8 cellular contexts compared by ENCODE assay signal in the genomic region with DNA sequence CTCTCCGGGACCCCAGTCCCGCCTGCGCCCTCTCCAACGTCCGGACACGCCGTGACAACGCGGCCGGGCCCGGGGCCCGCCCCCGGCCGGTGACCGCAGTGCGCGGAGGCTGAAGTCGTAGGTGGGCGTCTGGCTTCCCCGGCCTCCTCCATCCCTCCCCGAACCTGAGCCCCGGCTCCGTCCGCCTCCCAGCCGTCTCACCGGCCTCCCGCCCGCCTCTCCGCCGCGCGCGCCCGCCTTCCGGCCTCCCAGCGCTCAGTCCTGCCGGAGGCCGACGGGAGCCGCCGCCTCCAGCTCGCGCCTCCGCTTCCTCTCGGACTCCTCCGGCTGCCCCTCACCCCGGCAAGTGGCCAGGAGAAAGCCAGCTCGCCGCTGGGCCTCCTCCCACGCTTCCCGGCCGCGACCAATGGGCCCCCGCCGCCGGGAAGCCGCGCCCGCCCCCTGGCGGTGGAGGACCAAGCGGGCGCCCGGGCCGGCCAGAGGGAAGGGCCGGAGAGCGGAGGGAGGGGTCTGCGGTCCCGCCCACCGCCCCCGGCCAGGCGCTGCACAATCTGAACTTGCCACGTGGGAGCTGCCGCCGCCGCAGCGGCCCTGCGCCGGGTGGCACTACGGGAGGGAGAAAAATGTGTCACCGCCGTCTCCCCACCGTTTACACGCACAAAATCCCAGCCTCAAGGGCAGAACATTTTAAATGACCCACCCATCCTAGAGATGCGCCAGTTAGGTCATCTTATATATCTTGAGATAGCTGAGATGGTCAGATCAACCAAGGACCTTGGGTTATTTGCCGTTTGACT. TPM values are rescaled to one million over a fixed set of nuclear protein-coding genes. Genes with fewer than 3 reads are reported as not detected.
A peak's percentile ranks its signal among the peaks of the same experiment; 100 is the strongest.
DNase-seq lines count a peak whose midpoint lies in the region; FAIRE-seq and TF ChIP-seq lines count a peak whose summit lies in the region.

FAM3C (minus strand) TSS at position 348 of the 797 bp plus-strand sequence. CDS start 13,339 bp downstream, outside the sequence.

- H3K9me3 ChIP-seq in H9 (ENCODE audit: control insufficient read depth, low read depth, low read length) (no peaks in the 10 kb centered on the region), SJCRH30 (replicated peaks) (no peaks in the 10 kb centered on the region), neutrophil (no peaks in the 10 kb centered on the region)

- H3K27me3 Mint-ChIP-seq in H9 (ENCODE audit: low read depth) = no peaks in the 10 kb centered on the region

- H3K9me3 Mint-ChIP-seq in H9 = no peaks in the 10 kb centered on the region

- H4K20me1 ChIP-seq in H9 (ENCODE audit: control insufficient read depth, insufficient read depth, insufficient read length) = no peaks in the 10 kb centered on the region

- no peak within 1 kb of the TSS for H3K56ac ChIP-seq in H9 (ENCODE audit: insufficient read length, low read depth, low read length)

- FAIRE-seq in frontal cortex (lab: Jason Lieb, UNC) = no peak

- DNase-seq in GF-D8 (lab: John Stamatoyannopoulos, UW) = peak; percentile 59
- DNase-seq in H9 = peak; percentile 92
- peak; percentile 94 for DNase-seq in M059J (ENCODE audit: low read depth)
- peak; percentile 94 to 95 for DNase-seq in SJCRH30
- peak; percentile 54 to 63 (median 58) for DNase-seq in activated naive CD4-positive, alpha-beta T cell (lab: John Stamatoyannopoulos, UW)
- peak; percentile 94 to 95 for DNase-seq in frontal cortex (ENCODE audit: low spot score in 2 of 2)
- DNase-seq in substantia nigra (lab: John Stamatoyannopoulos, UW) = peak; percentile 38 to 96 (median 84)

- TF ChIP-seq CTCF in H9 (conservative IDR thresholded peaks at IDR 0.05) (peak; percentile 96), neutrophil (IDR thresholded peaks at IDR 0.05) (peak; percentile 78)

- H3K27me3 ChIP-seq in H9 (ENCODE audit: insufficient read depth, low read length) (no peaks in the 10 kb centered on the region), SJCRH30 (no peaks in the 10 kb centered on the region), neutrophil (peaks cover 19% of the 10 kb centered on the region)

- no peak within 1 kb of the TSS for H3T11ph ChIP-seq in H9 (ENCODE audit: low read length)

- H3K14ac ChIP-seq in H9 (ENCODE audit: insufficient read depth, low read length) = peak within 1 kb of the TSS; percentile 85

- H3K27ac ChIP-seq in H9 (ENCODE audit: insufficient read length, low read depth, low read length) = no peak within 1 kb of the TSS
- H3K27ac ChIP-seq in SJCRH30 = peak within 1 kb of the TSS; percentile 83
- H3K27ac ChIP-seq in neutrophil = no peak within 1 kb of the TSS
- peak within 1 kb of the TSS; percentile 71 for H3K27ac ChIP-seq in substantia nigra (ENCODE audit: low read depth, low read length, poor library complexity, severe bottlenecking)

- H3K4me2 ChIP-seq in H9 (ENCODE audit: insufficient read depth, insufficient read length, low read length) = peak within 1 kb of the TSS; percentile 59

- H3K36me3 Mint-ChIP-seq in H9 (ENCODE audit: insufficient read depth in 1 of 3, low read depth in 3 of 3) = peaks cover 12 to 15% (median 13%) of the 10 kb centered on the region in 3 experiments

- H2BK5ac ChIP-seq in H9 (ENCODE audit: insufficient read length, low read length) = no peak within 1 kb of the TSS

- H3K4me1 ChIP-seq in H9 (ENCODE audit: insufficient read depth, low read length) (no peaks in the 10 kb centered on the region), SJCRH30 (peaks cover 14% of the 10 kb centered on the region), neutrophil (ENCODE audit: control insufficient read depth in 1 of 2, insufficient read depth in 1 of 2, low read depth in 1 of 2, low read length in 1 of 2) (peaks cover 8 to 12% of the 10 kb centered on the region in 2 experiments)

- H3K4ac ChIP-seq in H9 (ENCODE audit: low read depth, low read length) = no peak within 1 kb of the TSS

- H4K8ac ChIP-seq in H9 (replicated peaks; ENCODE audit: insufficient read length, low read depth, low read length) = no peak within 1 kb of the TSS

- no peak within 1 kb of the TSS for H4K5ac ChIP-seq in H9 (ENCODE audit: insufficient read length, low read depth, low read length)

- peak within 1 kb of the TSS; percentile 59 for H3K18ac ChIP-seq in H9 (ENCODE audit: insufficient read length, low read depth, low read length)

- peak within 1 kb of the TSS in 2 of 3 experiments; percentile 93 to 95; a peak in 5 of 7 replicates for H3K27ac Mint-ChIP-seq in H9

- no peak within 1 kb of the TSS for H4K91ac ChIP-seq in H9 (ENCODE audit: insufficient read length, low read depth, low read length)

- H2AK5ac ChIP-seq in H9 (ENCODE audit: insufficient read length, low read length) = no peak within 1 kb of the TSS

- no peak within 1 kb of the TSS for H3K23ac ChIP-seq in H9 (ENCODE audit: insufficient read length, low read depth, low read length)

- peaks cover 15% of the 10 kb centered on the region; the same call in 1 of the 2 replicates for H3K36me3 ChIP-seq in SJCRH30
- no peaks in the 10 kb centered on the region for H3K36me3 ChIP-seq in neutrophil

- H3K9ac ChIP-seq in H9 (ENCODE audit: extremely low read depth, insufficient read length, low read length) = peak within 1 kb of the TSS; percentile 68

- H2BK120ac ChIP-seq in H9 (ENCODE audit: low read depth, low read length, poor library complexity, severe bottlenecking) = no peak within 1 kb of the TSS

- H2AFZ ChIP-seq in H9 (ENCODE audit: low read length) = peak within 1 kb of the TSS; percentile 34

- peaks cover 3% of the 10 kb centered on the region for H3K23me2 ChIP-seq in H9 (ENCODE audit: insufficient read length, low read depth, low read length, poor library complexity, severe bottlenecking)

- peaks cover 4% of the 10 kb centered on the region for H3K79me1 ChIP-seq in H9 (ENCODE audit: insufficient read depth, low read depth, low read length, poor library complexity, severe bottlenecking)

- H3K4me3 ChIP-seq in SJCRH30 (peak within 1 kb of the TSS; percentile 87), neutrophil (ENCODE audit: low read depth in 1 of 2, low read length in 1 of 2) (peak within 1 kb of the TSS; percentile 56 to 67)

- no peak within 1 kb of the TSS for H2BK12ac ChIP-seq in H9 (ENCODE audit: insufficient read length, low read depth, low read length)

- no peak within 1 kb of the TSS for H2BK15ac ChIP-seq in H9 (ENCODE audit: low read depth, low read length)

- H2BK20ac ChIP-seq in H9 (ENCODE audit: low read depth, low read length, poor library complexity, severe bottlenecking) = no peak within 1 kb of the TSS

- peaks cover 17% of the 10 kb centered on the region; the same call in 1 of the 2 replicates for H3K79me2 ChIP-seq in H9 (ENCODE audit: insufficient read depth, low read length)

- H3K4me1 Mint-ChIP-seq in H9 = peaks cover 7 to 11% of the 10 kb centered on the region in 2 experiments

- H3K4me3 Mint-ChIP-seq in H9 = peak within 1 kb of the TSS; percentile 79 to 88

- WGBS in H9 (ENCODE audit: extremely low coverage, insufficient read length, low lambda C conversion rate) = no CpG with 5 or more reads among the region's 85 CpGs

RNA-seq across cellular contexts. Expression of gene FAM3C, which starts in this region (rescaled TPM):
- total RNA-seq in H9 (2021) (61.4 and 64.5 TPM in 2 replicates), frontal cortex (110 TPM)
- 45.2 and 65.2 TPM in 2 replicates for total RNA-seq in M059J (2014; rRNA removed; shearing (Covaris generic))
- 97.4 and 114 TPM in 2 replicates for total RNA-seq in SJCRH30 (2014; rRNA removed; shearing (Covaris generic))

Comparison
In these comparisons a context has a peak if more than half of its experiments do, and no peak if none do; other contexts are left out.
1. H3K27ac ChIP-seq: peak in SJCRH30 (single experiment) and substantia nigra (single experiment); none in H9 (single experiment) and neutrophil (single experiment).
2. Peak in every context shown above with its lines, with median percentiles within 50 percentile points of each other: DNase-seq.